Comparison of ENCODE assay signal across 22 cellular contexts in genomic region chr10:7194571-7194970, GRCh38.
DNase-seq lines count a peak whose midpoint lies in the region; ATAC-seq and TF ChIP-seq lines count a peak whose summit lies in the region.
"Had no signal": no experiment of that assay in that cellular context is flagged by ENCODE, and none has a peak within 500 bp of the region (broad histone marks: within the 10 kb centered on the region; RNA-seq: fewer than 3 reads in every experiment).

No MANE protein-coding gene starts in this region.

- CTCF ChIA-PET in CD8-positive, alpha-beta memory T cell (lab: Charles Lee), result no interaction called here

- H3K27me3 Mint-ChIP-seq in activated naive CD4-positive, alpha-beta T cell treated with anti-CD3 and anti-CD28 coated beads, Interleukin-2, amount 50 U/mL, for 24 hours, result no peaks in the 10 kb centered on the region
- peaks cover 0 to 2% of the 10 kb centered on the region in 2 donors for H3K27me3 Mint-ChIP-seq in CD8-positive, alpha-beta memory T cell
- H3K27me3 Mint-ChIP-seq in naive thymus-derived CD8-positive, alpha-beta T cell, result no peaks in the 10 kb centered on the region
- H3K27me3 Mint-ChIP-seq in progenitor cell of endocrine pancreas, result peaks cover under 1% of the 10 kb centered on the region

- H3K4me1 ChIP-seq in CD8-positive, alpha-beta memory T cell (ENCODE audit: insufficient read depth, low read length), result peaks cover 70% of the 10 kb centered on the region
- H3K4me1 ChIP-seq: lower lobe of right lung, pancreas, SJCRH30 had no signal

- peak overlapping the region; percentile 33 for H3K4me3 Mint-ChIP-seq in activated naive CD4-positive, alpha-beta T cell treated with anti-CD3 and anti-CD28 coated beads, Interleukin-2, amount 50 U/mL, for 24 hours
- peak overlapping the region in 1 of 7 donors; percentile 45 for H3K4me3 Mint-ChIP-seq in CD8-positive, alpha-beta memory T cell
- H3K4me3 Mint-ChIP-seq in naive thymus-derived CD8-positive, alpha-beta T cell, result peak overlapping the region in 8 of 10 donors; percentile 18 to 89 (median 74)
- H3K4me3 Mint-ChIP-seq in progenitor cell of endocrine pancreas (ENCODE audit: low read depth), result no peak overlapping the region

- H3K36me3 ChIP-seq in CD8-positive, alpha-beta memory T cell (ENCODE audit: insufficient read depth, low read length), result peaks cover 18% of the 10 kb centered on the region
- H3K36me3 ChIP-seq: pancreas, SJCRH30 had no signal

- no peak overlapping the region for H3K4me3 ChIP-seq in CD8-positive, alpha-beta memory T cell (ENCODE audit: low read length)
- H3K4me3 ChIP-seq: GM23248, lower lobe of right lung, pancreas, SJCRH30 had no signal

- POLR2A ChIA-PET in CD8-positive, alpha-beta memory T cell (lab: Charles Lee), result no interaction called here
- POLR2A ChIA-PET in naive thymus-derived CD8-positive, alpha-beta T cell (lab: Charles Lee), result no interaction called here

- no peak for ATAC-seq in activated naive CD4-positive, alpha-beta T cell treated with anti-CD3 and anti-CD28 coated beads, Interleukin-2, amount 50 U/mL, for 72 hours
- ATAC-seq in naive thymus-derived CD8-positive, alpha-beta T cell, result no peak
- no peak for ATAC-seq in HG03378 (IDR thresholded peaks at IDR 0.05; ENCODE audit: unreplicated experiment)
- ATAC-seq: lower lobe of right lung, pancreas had no signal

- DNase-seq in activated naive CD4-positive, alpha-beta T cell treated with Interleukin-2 at 50 U/mL for 16 hours, result no peak
- DNase-seq in CD8-positive, alpha-beta memory T cell, result no peak
- DNase-seq in activated naive CD4-positive, alpha-beta T cell treated with anti-CD3 and anti-CD28 coated beads, Interleukin-2, amount 50 U/mL, for 72 hours (ENCODE audit: low spot score in 2 of 2), result no peak
- DNase-seq in naive thymus-derived CD8-positive, alpha-beta T cell, result no peak
- DNase-seq in islet precursor cell, result no peak
- DNase-seq in progenitor cell of endocrine pancreas (ENCODE audit: low spot score, unreplicated experiment), result no peak
- DNase-seq: activated CD4-positive, CD25-positive, alpha-beta regulatory T cell treated with anti-CD3 and anti-CD28 coated beads, Interleukin-2, amount 50 U/mL, for 72 hours; amygdala; DMS 273 treated with DMSO at 0.1 percent for 48 hours; effector memory CD4-positive, alpha-beta T cell; GM23248; head of caudate nucleus; Kasumi-1; lower lobe of right lung; NCI-H1436; NCI-H2081 treated with DMSO at 0.1 percent for 48 hours; NCI-H226; pancreas; SJCRH30; stimulated activated CD4-positive, alpha-beta T cell treated with anti-CD3 and anti-CD28 coated beads, Interleukin-2, amount 100 ng/mL, for 24 hours had no signal

- TF ChIP-seq CTCF in progenitor cell of endocrine pancreas (IDR thresholded peaks at IDR 0.05; ENCODE audit: unreplicated experiment), result no peak

- H3K9me3 Mint-ChIP-seq in activated naive CD4-positive, alpha-beta T cell treated with anti-CD3 and anti-CD28 coated beads, Interleukin-2, amount 50 U/mL, for 24 hours, result peaks cover 4% of the 10 kb centered on the region
- H3K9me3 Mint-ChIP-seq in CD8-positive, alpha-beta memory T cell, result no peaks in the 10 kb centered on the region
- H3K9me3 Mint-ChIP-seq in activated naive CD4-positive, alpha-beta T cell treated with anti-CD3 and anti-CD28 coated beads, Interleukin-2, amount 50 U/mL, for 72 hours, result peaks cover 12 to 31% of the 10 kb centered on the region in 2 donors
- H3K9me3 Mint-ChIP-seq in naive thymus-derived CD8-positive, alpha-beta T cell, result peaks cover 0 to 21% (median 0%) of the 10 kb centered on the region in 9 donors
- H3K9me3 Mint-ChIP-seq in progenitor cell of endocrine pancreas (ENCODE audit: low read depth), result peaks cover 16% of the 10 kb centered on the region

- H3K27me3 ChIP-seq in CD8-positive, alpha-beta memory T cell (ENCODE audit: insufficient read depth, low read length, poor library complexity, severe bottlenecking), result no peaks in the 10 kb centered on the region
- H3K27me3 ChIP-seq: pancreas, SJCRH30 had no signal

- H3K27ac ChIP-seq in CD8-positive, alpha-beta memory T cell (ENCODE audit: low read depth, low read length), result no peak overlapping the region
- H3K27ac ChIP-seq: GM23248, lower lobe of right lung, pancreas, SJCRH30 had no signal

- H3K36me3 Mint-ChIP-seq in activated naive CD4-positive, alpha-beta T cell treated with anti-CD3 and anti-CD28 coated beads, Interleukin-2, amount 50 U/mL, for 24 hours, result peaks cover 42% of the 10 kb centered on the region
- H3K36me3 Mint-ChIP-seq in CD8-positive, alpha-beta memory T cell, result peaks cover 26 to 75% (median 31%) of the 10 kb centered on the region in 3 donors
- H3K36me3 Mint-ChIP-seq in activated naive CD4-positive, alpha-beta T cell treated with anti-CD3 and anti-CD28 coated beads, Interleukin-2, amount 50 U/mL, for 72 hours, result peaks cover 61 to 76% of the 10 kb centered on the region in 2 donors
- H3K36me3 Mint-ChIP-seq in naive thymus-derived CD8-positive, alpha-beta T cell, result peaks cover 32 to 46% (median 44%) of the 10 kb centered on the region in 3 donors
- peaks cover 36% of the 10 kb centered on the region for H3K36me3 Mint-ChIP-seq in progenitor cell of endocrine pancreas (ENCODE audit: insufficient read depth)

- H3K27ac Mint-ChIP-seq in activated naive CD4-positive, alpha-beta T cell treated with anti-CD3 and anti-CD28 coated beads, Interleukin-2, amount 50 U/mL, for 24 hours, result no peak overlapping the region
- peak overlapping the region in 6 of 8 donors; percentile 34 to 91 (median 57) for H3K27ac Mint-ChIP-seq in CD8-positive, alpha-beta memory T cell
- peak overlapping the region; percentile 44 to 88 for H3K27ac Mint-ChIP-seq in activated naive CD4-positive, alpha-beta T cell treated with anti-CD3 and anti-CD28 coated beads, Interleukin-2, amount 50 U/mL, for 72 hours
- peak overlapping the region in 9 of 10 donors; percentile 48 to 99 (median 80) for H3K27ac Mint-ChIP-seq in naive thymus-derived CD8-positive, alpha-beta T cell
- no peak overlapping the region for H3K27ac Mint-ChIP-seq in progenitor cell of endocrine pancreas

- peaks cover 78% of the 10 kb centered on the region for H3K4me1 Mint-ChIP-seq in activated naive CD4-positive, alpha-beta T cell treated with anti-CD3 and anti-CD28 coated beads, Interleukin-2, amount 50 U/mL, for 24 hours
- H3K4me1 Mint-ChIP-seq in CD8-positive, alpha-beta memory T cell, result peaks cover 54 to 64% (median 61%) of the 10 kb centered on the region in 3 donors
- peaks cover 42 to 77% (median 70%) of the 10 kb centered on the region in 4 donors for H3K4me1 Mint-ChIP-seq in naive thymus-derived CD8-positive, alpha-beta T cell
- peaks cover 1% of the 10 kb centered on the region for H3K4me1 Mint-ChIP-seq in progenitor cell of endocrine pancreas (ENCODE audit: low read depth)

- no peaks in the 10 kb centered on the region for H3K9me3 ChIP-seq in CD8-positive, alpha-beta memory T cell (ENCODE audit: low read length)
- H3K9me3 ChIP-seq: lower lobe of right lung, pancreas, SJCRH30 had no signal

Comparison
In these comparisons a context has a peak if more than half of its experiments do, and no peak if none do; other contexts are left out.
1. H3K27ac Mint-ChIP-seq: peak in CD8-positive, alpha-beta memory T cell (6 of 8), activated naive CD4-positive, alpha-beta T cell treated with anti-CD3 and anti-CD28 coated beads, Interleukin-2, amount 50 U/mL, for 72 hours (2 of 2) and naive thymus-derived CD8-positive, alpha-beta T cell (9 of 10); none in activated naive CD4-positive, alpha-beta T cell treated with anti-CD3 and anti-CD28 coated beads, Interleukin-2, amount 50 U/mL, for 24 hours (single experiment) and progenitor cell of endocrine pancreas (single experiment).